Comparison of ENCODE assay signal across 14 cellular contexts in genomic region chr1:151653397-151653796, GRCh38. TPM values are rescaled to one million over a fixed set of nuclear protein-coding genes. Genes with fewer than 3 reads are reported as not detected.
DNase-seq lines count a peak whose midpoint lies in the region; ATAC-seq and TF ChIP-seq lines count a peak whose summit lies in the region.
"Had no signal": no experiment of that assay in that cellular context is flagged by ENCODE, and none has a peak within 500 bp of the region (broad histone marks: within the 10 kb centered on the region; RNA-seq: fewer than 3 reads in every experiment).

No MANE protein-coding gene starts in this region.

- H3K27ac ChIP-seq in brain microvascular endothelial cell (no peak overlapping the region), Karpas-422 (ENCODE audit: low read length) (no peak overlapping the region), caudate nucleus (ENCODE audit: low read depth, low read length) (no peak overlapping the region)
- H3K27ac ChIP-seq: prostate gland, SK-N-MC had no signal

- no peak overlapping the region for H2AFZ ChIP-seq in Karpas-422 (ENCODE audit: low read length)

- H3K4me3 ChIP-seq in brain microvascular endothelial cell (ENCODE audit: low read depth, low read length) (no peak overlapping the region), Karpas-422 (ENCODE audit: low read length) (no peak overlapping the region)
- H3K4me3 ChIP-seq: GM12878, prostate gland, SK-N-MC had no signal

- DNase-seq in Daoy (ENCODE audit: low read depth) (peak; percentile 17), LHCN-M2 (ENCODE audit: low read depth) (peak; percentile 26), brain microvascular endothelial cell (peak; percentile 61), renal cortical epithelial cell (ENCODE audit: low read depth) (peak; percentile 40), Karpas-422 (no peak), caudate nucleus (lab: John Stamatoyannopoulos, UW) (no peak)
- DNase-seq: activated B cell treated with CpG ODN at 0.5 μM for 24 hours; activated T-cell treated with anti-CD3 and anti-CD28 coated beads, Interleukin-2, amount 50 U/mL, for 4 hours; NCI-H1694; NCI-H748 treated with DMSO at 0.1 percent for 48 hours had no signal

- no peaks in the 10 kb centered on the region for H4K20me1 ChIP-seq in Karpas-422 (ENCODE audit: insufficient read depth, low read depth, low read length)

- H3K36me3 ChIP-seq in brain microvascular endothelial cell (replicated peaks) (no peaks in the 10 kb centered on the region), Karpas-422 (ENCODE audit: insufficient read depth, low read length) (peaks cover 5% of the 10 kb centered on the region; the same call in 1 of the 2 replicates)
- H3K36me3 ChIP-seq: prostate gland had no signal

- H3K4me2 ChIP-seq in Karpas-422 (ENCODE audit: low read depth, low read length, poor library complexity, severe bottlenecking): no peak overlapping the region

- peaks cover 12% of the 10 kb centered on the region for H3K4me1 ChIP-seq in Karpas-422 (ENCODE audit: low read length)
- H3K4me1 ChIP-seq: prostate gland had no signal

- H3K9me2 ChIP-seq in Karpas-422 (replicated peaks; ENCODE audit: insufficient read depth, low read length): no peaks in the 10 kb centered on the region

- no peak for TF ChIP-seq CTCF in brain microvascular endothelial cell (IDR thresholded peaks at IDR 0.05; ENCODE audit: low read depth, low read length, missing control alignments)

- no peak overlapping the region for H3K9ac ChIP-seq in Karpas-422 (ENCODE audit: low read length)

- in situ Hi-C loops in brain microvascular endothelial cell (cut with HindIII; ENCODE audit: low pct_ligation_motif_present, low sequenced_read_pairs): no loop called here

- no peaks in the 10 kb centered on the region for H3K27me3 ChIP-seq in brain microvascular endothelial cell (replicated peaks)
- no peaks in the 10 kb centered on the region for H3K27me3 ChIP-seq in Karpas-422 (ENCODE audit: low read length)

- ATAC-seq in HG02763 (IDR thresholded peaks at IDR 0.05; ENCODE audit: unreplicated experiment): no peak
- ATAC-seq: activated T-cell treated with anti-CD3 and anti-CD28 coated beads, Interleukin-2, amount 50 U/mL, for 4 hours; GM12878 had no signal

- peaks cover 49% of the 10 kb centered on the region for H3K79me2 ChIP-seq in Karpas-422 (ENCODE audit: low read length)

- H3K9me3 ChIP-seq in Karpas-422 (ENCODE audit: low read length): no peaks in the 10 kb centered on the region
- H3K9me3 ChIP-seq: prostate gland had no signal

RNA-seq across cellular contexts. Expression of gene SNX27, which starts 41.5 kb away (rescaled TPM):
- total RNA-seq in Daoy (2014; rRNA removed; shearing (Covaris generic)): 13.2 and 25.3 TPM in 2 replicates
- total RNA-seq in LHCN-M2 (2014; rRNA removed) (19.8 and 22.6 TPM in 2 replicates), renal cortical epithelial cell (20.3 and 70.1 TPM in 2 replicates)
- 8.3 TPM for polyA plus RNA-seq in LHCN-M2 (2012)
- total RNA-seq in Karpas-422 (2014; rRNA removed; shearing (Covaris generic); ENCODE audit: low replicate concordance): 28.3 and 40.4 TPM in 2 replicates

Comparison
In these comparisons a context has a peak if more than half of its experiments do, and no peak if none do; other contexts are left out.
1. DNase-seq: peak in Daoy (single experiment), LHCN-M2 (single experiment), brain microvascular endothelial cell (single experiment) and renal cortical epithelial cell (single experiment); none in Karpas-422 (single experiment) and caudate nucleus (0 of 61).